Comparison of ENCODE assay signal across 1 cellular context in genomic region chr7:79453558-79454324, GRCh38.
A peak's percentile ranks its signal among the peaks of the same experiment; 100 is the strongest.
TF ChIP-seq lines count a peak whose summit lies in the region.

TSS of gene MAGI2 (minus strand) at chr7:79453667. CDS start at chr7:79453320, 347 bp downstream.

TF ChIP-seq in SK-N-SH, 30 proteins besides CTCF, POLR2A, EP300 and RAD21 (continued from another document):
- TF ChIP-seq RCOR1 (IDR thresholded peaks at IDR 0.05; ENCODE audit: low read length) (peak; percentile 30; the same call in 1 of the 2 replicates), PBX3 (IDR thresholded peaks at IDR 0.05) (no peak; the same call in 1 of the 2 replicates), GATA2 (CRISPR knock-in tag; IDR thresholded peaks at IDR 0.05) (0 out of 2 replicates have a peak, but pooled peaks have one; percentile 15), IRF3 (IDR thresholded peaks at IDR 0.05; ENCODE audit: low read depth, low read length) (no peak), REST (IDR thresholded peaks at IDR 0.05; ENCODE audit: low read depth, low read length) (0 out of 2 replicates have a peak, but pooled peaks have one; percentile 44), NRF1 (IDR thresholded peaks at IDR 0.05; ENCODE audit: low read depth, low read length) (no peak), TCF12 (IDR thresholded peaks at IDR 0.05) (peak; percentile 59; the same call in 1 of the 2 replicates), FOXJ3 (CRISPR knock-in tag; IDR thresholded peaks at IDR 0.05) (peak; percentile 85), MEF2A (IDR thresholded peaks at IDR 0.05; ENCODE audit: borderline replicate concordance, low read depth) (no peak), MXI1 (IDR thresholded peaks at IDR 0.05; ENCODE audit: low read depth, low read length) (peak; percentile 83), USF1 (IDR thresholded peaks at IDR 0.05; ENCODE audit: borderline replicate concordance, low read depth) (peak; percentile 14; the same call in 1 of the 2 replicates), EZH2phosphoT487 (IDR thresholded peaks at IDR 0.05; ENCODE audit: borderline replicate concordance, low read depth) (no peak), CHD2 (IDR thresholded peaks at IDR 0.05; ENCODE audit: low read length, partially characterized antibody) (peak; percentile 72), JUND (IDR thresholded peaks at IDR 0.05) (no peak)
